10 cellular contexts compared by ENCODE assay signal in genomic region chr1:245748246-245748645, GRCh38.
"Had no signal": no experiment of that assay in that cellular context is flagged by ENCODE, and none has a peak within 500 bp of the region (broad histone marks: within the 10 kb centered on the region; RNA-seq: fewer than 3 reads in every experiment).

No MANE protein-coding gene starts in this region.

- ATAC-seq: left lung, natural killer cell, psoas muscle, T-cell had no signal

- DNase-seq: activated CD4-positive, alpha-beta T cell treated with anti-CD3 and anti-CD28 coated beads for 48 hours; activated naive CD4-positive, alpha-beta T cell treated with Interleukin-2 at 50 U/mL for 16 hours; brain microvascular endothelial cell; effector memory CD4-positive, alpha-beta T cell; hippocampal formation; left lung; natural killer cell; psoas muscle; stimulated activated CD4-positive, alpha-beta T cell treated with anti-CD3 and anti-CD28 coated beads, Interleukin-2, amount 100 ng/mL, for 48 hours; T-cell had no signal
